ENCODE assay signal across 24 cellular contexts in the genomic region with DNA sequence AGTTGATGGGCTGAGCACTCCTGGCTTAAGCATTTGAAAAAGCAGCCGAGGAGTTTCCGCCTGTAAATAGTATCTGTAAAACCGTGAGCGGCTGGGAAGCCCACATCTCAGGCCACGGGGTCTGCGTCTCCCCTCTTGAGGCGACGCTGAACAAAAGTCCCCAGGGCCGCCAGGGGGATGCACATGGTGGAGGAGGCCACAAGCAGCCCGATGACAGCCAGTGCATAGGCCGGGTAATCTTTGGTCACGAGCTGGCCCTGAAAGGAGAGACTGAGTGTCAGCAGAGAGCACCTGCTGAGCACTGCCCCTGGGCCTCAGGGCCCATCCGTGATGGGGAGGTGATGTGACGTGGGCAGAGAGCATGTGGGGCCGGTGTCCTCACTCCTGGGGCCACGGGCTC. TPM values are rescaled to one million over a fixed set of nuclear protein-coding genes. Genes with fewer than 3 reads are reported as not detected.
"Had no signal": no experiment of that assay in that cellular context is flagged by ENCODE, and none has a peak within 500 bp of the region (broad histone marks: within the 10 kb centered on the region; RNA-seq: fewer than 3 reads in every experiment).

No MANE protein-coding gene starts in this region.

- H3K9me3 Mint-ChIP-seq: memory B cell, naive B cell, nephron had no signal

- H3K9me3 ChIP-seq: colonic mucosa, heart left ventricle, psoas muscle, sigmoid colon, stomach, thoracic aorta, transverse colon had no signal

- H3K4me1 Mint-ChIP-seq: nephron had no signal

- H3K27ac Mint-ChIP-seq: memory B cell, nephron had no signal

- H3K4me1 ChIP-seq: colonic mucosa, heart left ventricle, psoas muscle had no signal

- H3K4me3 Mint-ChIP-seq: memory B cell, naive B cell, nephron had no signal

- H3K27me3 ChIP-seq: colonic mucosa, sigmoid colon, transverse colon had no signal

- DNase-seq: colonic mucosa; dermis blood vessel endothelial cell; erythroblast; heart left ventricle; hippocampal formation; left colon; midbrain; naive B cell; psoas muscle; retina; sigmoid colon; stimulated activated CD4-positive, alpha-beta T cell treated with anti-CD3 and anti-CD28 coated beads, Interleukin-2, amount 100 ng/mL, for 24 hours; stimulated activated CD4-positive, alpha-beta T cell treated with anti-CD3 and anti-CD28 coated beads, Interleukin-4, amount 100 ng/mL, for 4 hours; stimulated activated naive CD4-positive, alpha-beta T cell; stomach; substantia nigra; transverse colon had no signal

- ATAC-seq: heart left ventricle, left colon, psoas muscle had no signal

- H3K36me3 ChIP-seq: colonic mucosa, heart left ventricle, sigmoid colon, stomach, thoracic aorta, transverse colon had no signal

- H3K36me3 Mint-ChIP-seq: memory B cell had no signal

- H3K27ac ChIP-seq: colonic mucosa, heart left ventricle, psoas muscle, sigmoid colon, skin epidermis, stomach, thoracic aorta, transverse colon had no signal

- H3K4me3 ChIP-seq: colonic mucosa, heart left ventricle, psoas muscle, sigmoid colon, skin epidermis, stomach, thoracic aorta, transverse colon had no signal

- FAIRE-seq: endothelial cell of umbilical vein, frontal cortex had no signal

RNA-seq across cellular contexts. Expression of a gene that starts 37.5 kb away (rescaled TPM):
- total RNA-seq: dermis blood vessel endothelial cell, endothelial cell of umbilical vein, glomerular endothelial cell had no signal
